In the genomic region with DNA sequence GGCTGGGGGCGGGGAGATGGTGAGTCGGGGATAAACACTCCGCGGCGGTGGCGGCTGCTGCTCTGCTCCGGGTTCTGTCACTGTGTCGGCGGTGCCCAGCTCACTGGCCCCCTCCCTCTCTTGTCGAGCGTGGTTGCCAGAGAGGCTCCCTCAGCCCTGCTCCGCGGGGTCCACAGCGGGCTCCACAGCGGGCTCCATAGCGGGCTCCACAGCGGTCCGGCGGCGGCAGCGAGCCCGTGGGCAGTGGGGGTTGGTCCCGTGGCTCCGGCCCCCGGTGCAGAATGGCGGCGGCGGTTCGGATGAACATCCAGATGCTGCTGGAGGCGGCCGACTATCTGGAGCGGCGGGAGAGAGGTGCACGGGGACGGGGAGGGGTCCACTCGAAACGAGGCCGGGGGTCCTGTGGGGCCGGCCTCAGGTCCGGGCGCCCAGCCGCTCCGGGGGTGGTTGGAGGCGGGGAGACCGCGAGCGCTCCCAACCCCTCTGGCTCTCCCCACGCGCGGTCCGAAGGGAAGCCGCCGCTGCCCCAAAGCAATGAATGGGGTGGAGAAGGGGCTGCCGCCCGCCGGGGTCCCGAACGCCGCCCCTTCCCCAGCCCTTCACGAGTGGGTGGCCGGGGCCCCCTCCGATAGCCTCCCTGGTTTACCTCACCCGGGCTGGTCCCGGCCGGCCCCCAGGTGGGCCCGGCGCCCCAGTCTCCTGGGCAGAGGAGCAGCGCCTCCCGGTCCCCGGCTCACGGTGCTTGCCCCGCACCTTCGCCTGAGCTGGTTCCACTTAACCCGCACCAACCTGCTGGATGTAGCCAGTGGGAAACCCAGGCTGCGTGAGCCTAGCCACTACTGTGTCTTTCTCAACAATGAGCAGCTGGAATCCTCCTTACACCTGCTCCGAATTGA, we compare ENCODE assay signal across 8 cellular contexts. TPM values are rescaled to one million over a fixed set of nuclear protein-coding genes. Genes with fewer than 3 reads are reported as not detected.
A peak's percentile ranks its signal among the peaks of the same experiment; 100 is the strongest.
DNase-seq lines count a peak whose midpoint lies in the region; ATAC-seq and TF ChIP-seq lines count a peak whose summit lies in the region.

A gene with protein sequence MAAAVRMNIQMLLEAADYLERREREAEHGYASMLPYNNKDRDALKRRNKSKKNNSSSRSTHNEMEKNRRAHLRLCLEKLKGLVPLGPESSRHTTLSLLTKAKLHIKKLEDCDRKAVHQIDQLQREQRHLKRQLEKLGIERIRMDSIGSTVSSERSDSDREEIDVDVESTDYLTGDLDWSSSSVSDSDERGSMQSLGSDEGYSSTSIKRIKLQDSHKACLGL (plus strand): TSS at position 60 of the 896 bp plus-strand sequence. CDS start 222 bp downstream, at position 282.

- intact Hi-C loops in activated CD4-positive, alpha-beta memory T cell treated with anti-CD3 and anti-CD28 coated beads for 36 hours (cut with micrococcal nuclease) = loop anchor here (2.0 kb wide), 4 partner anchors 18 to 378 kb away; a partner anchor contains a TSS

- peak within 1 kb of the TSS; percentile 49 for H2AFZ ChIP-seq in neuron (ENCODE audit: low read depth, low read length)

- peaks cover 5% of the 10 kb centered on the region for H3K36me3 ChIP-seq in neuron (ENCODE audit: insufficient read depth, low read length)

- POLR2A ChIA-PET in activated CD4-positive, alpha-beta memory T cell treated with anti-CD3 and anti-CD28 coated beads for 36 hours (lab: Charles Lee) = interaction anchor here (0.5 to 5.1 kb wide), 31 partner anchors 8 to 389 kb away, joined by 3 to 64 read pairs (median 6); a partner anchor contains a TSS

- peaks cover 16% of the 10 kb centered on the region for H3K4me1 ChIP-seq in neuron (ENCODE audit: insufficient read depth, low read length)

- ATAC-seq in HG02610 (IDR thresholded peaks at IDR 0.05; ENCODE audit: unreplicated experiment) (peak; percentile 0), HG02981 (IDR thresholded peaks at IDR 0.05; ENCODE audit: unreplicated experiment) (no peak)

- CTCF ChIA-PET in activated CD4-positive, alpha-beta memory T cell treated with anti-CD3 and anti-CD28 coated beads for 36 hours (lab: Charles Lee) = interaction anchor here (0.6 to 8.6 kb wide), 15 partner anchors 10 to 378 kb away, joined by 3 to 119 read pairs (median 9); a partner anchor contains a TSS

- no peaks in the 10 kb centered on the region for H3K27me3 ChIP-seq in neuron (ENCODE audit: insufficient read depth, low read length)

- DNase-seq in ELR (ENCODE audit: low read depth) (peak; percentile 38), fibroblast of the aortic adventitia (ENCODE audit: low read depth) (no peak), inferior parietal cortex (ENCODE audit: extremely low spot score) (no peak)
- peak; percentile 31 for DNase-seq in activated CD4-positive, alpha-beta memory T cell treated with anti-CD3 and anti-CD28 coated beads for 36 hours
- no peak for DNase-seq in stimulated activated CD8-positive, alpha-beta memory T cell treated with anti-CD3 and anti-CD28 coated beads, Interleukin-4, amount 100 ng/mL, for 48 hours

- peaks cover 8% of the 10 kb centered on the region for H3K36me3 Mint-ChIP-seq in activated CD4-positive, alpha-beta memory T cell treated with anti-CD3 and anti-CD28 coated beads for 36 hours

- no peaks in the 10 kb centered on the region for H3K9me3 ChIP-seq in neuron (ENCODE audit: low read length)

- H3K4me1 Mint-ChIP-seq in activated CD4-positive, alpha-beta memory T cell treated with anti-CD3 and anti-CD28 coated beads for 36 hours (ENCODE audit: low read depth) = peaks cover 40% of the 10 kb centered on the region

- H3K9me3 Mint-ChIP-seq in activated CD4-positive, alpha-beta memory T cell treated with anti-CD3 and anti-CD28 coated beads for 36 hours = no peaks in the 10 kb centered on the region

- H3K4me3 Mint-ChIP-seq in activated CD4-positive, alpha-beta memory T cell treated with anti-CD3 and anti-CD28 coated beads for 36 hours = peak within 1 kb of the TSS; percentile 82

- H3K27me3 Mint-ChIP-seq in activated CD4-positive, alpha-beta memory T cell treated with anti-CD3 and anti-CD28 coated beads for 36 hours = no peaks in the 10 kb centered on the region

- no peak for TF ChIP-seq CTCF in fibroblast of the aortic adventitia (IDR thresholded peaks at IDR 0.05; ENCODE audit: insufficient read depth, low read length)

- H3K27ac Mint-ChIP-seq in activated CD4-positive, alpha-beta memory T cell treated with anti-CD3 and anti-CD28 coated beads for 36 hours = peak within 1 kb of the TSS; percentile 89

- H3K4me3 ChIP-seq in fibroblast of the aortic adventitia (ENCODE audit: low read depth, low read length) = peak within 1 kb of the TSS; percentile 88
- peak within 1 kb of the TSS; percentile 77 for H3K4me3 ChIP-seq in neuron (ENCODE audit: low read length)

RNA-seq across cellular contexts. Expression of the gene that starts here (rescaled TPM):
- total RNA-seq in activated CD4-positive, alpha-beta memory T cell treated with anti-CD3 and anti-CD28 coated beads for 36 hours = 10 to 100 TPM; 14.1 to 15.9 TPM
- total RNA-seq in fibroblast of the aortic adventitia (ENCODE audit: low replicate concordance) = 4.0 and 13.1 TPM in 2 replicates

Comparison
In these comparisons a context has a peak if more than half of its experiments do, and no peak if none do; other contexts are left out.
1. DNase-seq: peak in ELR (single experiment) and activated CD4-positive, alpha-beta memory T cell treated with anti-CD3 and anti-CD28 coated beads for 36 hours (single experiment); none in fibroblast of the aortic adventitia (single experiment), inferior parietal cortex (single experiment) and stimulated activated CD8-positive, alpha-beta memory T cell treated with anti-CD3 and anti-CD28 coated beads, Interleukin-4, amount 100 ng/mL, for 48 hours (single experiment).